ENCODE assay signal across 8 cellular contexts in genomic region chrX:108020631-108021030, GRCh38. TPM values are rescaled to one million over a fixed set of nuclear protein-coding genes. Genes with fewer than 3 reads are reported as not detected.
DNase-seq lines count a peak whose midpoint lies in the region; ATAC-seq, FAIRE-seq and TF ChIP-seq lines count a peak whose summit lies in the region.

No MANE protein-coding gene starts in this region.

- H3K4me1 Mint-ChIP-seq in stimulated activated effector memory CD8-positive, alpha-beta T cell treated with anti-CD3 and anti-CD28 coated beads, Interleukin-12 subunit alpha, Interleukin-12 subunit beta, amount 100 ng/mL, for 72 hours: peaks cover 57% of the 10 kb centered on the region

- H3F3A ChIP-seq in PC-3 (ENCODE audit: low read length, unreplicated experiment): no peaks in the 10 kb centered on the region

- DNase-seq in AG09309 (ENCODE audit: low read depth) (no peak), PC-3 (peak; percentile 54), endothelial cell of umbilical vein (ENCODE audit: low read depth, low spot score) (peak; percentile 55), DMS79 treated with DMSO at 0.1 percent for 48 hours (lab: John Stamatoyannopoulos, UW) (no peak)
- DNase-seq in stimulated activated effector memory CD8-positive, alpha-beta T cell treated with anti-CD3 and anti-CD28 coated beads, Interleukin-12 subunit alpha, Interleukin-12 subunit beta, amount 100 ng/mL, for 72 hours (ENCODE audit: low spot score in 2 of 2): no peak

- H3K36me3 Mint-ChIP-seq in stimulated activated effector memory CD8-positive, alpha-beta T cell treated with anti-CD3 and anti-CD28 coated beads, Interleukin-12 subunit alpha, Interleukin-12 subunit beta, amount 100 ng/mL, for 72 hours: no peaks in the 10 kb centered on the region

- FAIRE-seq in endothelial cell of umbilical vein (lab: Jason Lieb, UNC): peak; percentile 91

- POLR2A ChIA-PET in PC-3 (lab: Charles Lee; ENCODE audit: unreplicated experiment): no interaction called here
- POLR2A ChIA-PET in endothelial cell of umbilical vein (lab: Charles Lee): no interaction called here

- H3K4me3 ChIP-seq in AG09309 (ENCODE audit: control insufficient read depth, low read depth, low read length) (no peak overlapping the region), GM12875 (ENCODE audit: low read depth, low read length) (no peak overlapping the region), PC-3 (ENCODE audit: low read length) (no peak overlapping the region), endothelial cell of umbilical vein (replicated peaks in 1 of 3; ENCODE audit: insufficient read depth in 1 of 3, low read depth in 1 of 3, low read length in 3 of 3) (no peak overlapping the region)

- H3K9me3 ChIP-seq in PC-3 (ENCODE audit: low read length): no peaks in the 10 kb centered on the region
- no peaks in the 10 kb centered on the region for H3K9me3 ChIP-seq in endothelial cell of umbilical vein (replicated peaks; ENCODE audit: control insufficient read depth, insufficient read depth, low read length)

- TF ChIP-seq CTCF in AG09309 (IDR thresholded peaks at IDR 0.05; ENCODE audit: control insufficient read depth, insufficient read depth, low read depth, low read length, missing control alignments) (peak; percentile 48), GM12875 (IDR thresholded peaks at IDR 0.05; ENCODE audit: borderline replicate concordance, insufficient read depth, low read depth, low read length) (peak; percentile 48), PC-3 (conservative IDR thresholded peaks at IDR 0.05; ENCODE audit: low read depth, low read length) (peak; percentile 78), endothelial cell of umbilical vein (IDR thresholded peaks at IDR 0.05; ENCODE audit: extremely low read depth in 1 of 2, insufficient read depth in 1 of 2, low read depth in 1 of 2, low read length in 2 of 2) (peak; percentile 26 to 44)

- H3K4me3 Mint-ChIP-seq in stimulated activated effector memory CD8-positive, alpha-beta T cell treated with anti-CD3 and anti-CD28 coated beads, Interleukin-12 subunit alpha, Interleukin-12 subunit beta, amount 100 ng/mL, for 72 hours: peak overlapping the region; percentile 18

- dilution Hi-C loops in endothelial cell of umbilical vein (cut with MboI; ENCODE audit: extremely low pct_ligation_motif_present, low sequenced_read_pairs): no loop called here

- H3K9me2 ChIP-seq in PC-3 (replicated peaks; ENCODE audit: low read length): no peaks in the 10 kb centered on the region

- no peaks in the 10 kb centered on the region for H3K9me3 Mint-ChIP-seq in stimulated activated effector memory CD8-positive, alpha-beta T cell treated with anti-CD3 and anti-CD28 coated beads, Interleukin-12 subunit alpha, Interleukin-12 subunit beta, amount 100 ng/mL, for 72 hours

- H3K79me2 ChIP-seq in PC-3 (ENCODE audit: low read length) (no peaks in the 10 kb centered on the region), endothelial cell of umbilical vein (ENCODE audit: control insufficient read depth, insufficient read depth, low read length) (no peaks in the 10 kb centered on the region)

- no peak overlapping the region for H3K9ac ChIP-seq in PC-3 (ENCODE audit: low read length)
- H3K9ac ChIP-seq in endothelial cell of umbilical vein (replicated peaks; ENCODE audit: extremely low read depth, insufficient read depth, low read length): no peak overlapping the region

- ATAC-seq in PC-3 (no peak), GM18520 (IDR thresholded peaks at IDR 0.05; ENCODE audit: unreplicated experiment) (no peak), GM18858 (IDR thresholded peaks at IDR 0.05; ENCODE audit: unreplicated experiment) (no peak)
- no peak for ATAC-seq in stimulated activated effector memory CD8-positive, alpha-beta T cell treated with anti-CD3 and anti-CD28 coated beads, Interleukin-12 subunit alpha, Interleukin-12 subunit beta, amount 100 ng/mL, for 72 hours

- H3K27me3 ChIP-seq in PC-3 (ENCODE audit: low read length) (no peaks in the 10 kb centered on the region), endothelial cell of umbilical vein (ENCODE audit: control insufficient read depth in 2 of 2, insufficient read depth in 2 of 2, low read length in 2 of 2) (no peaks in the 10 kb centered on the region)

- intact Hi-C loops in PC-3 (cut with micrococcal nuclease): loop anchor here (1.0 kb wide), 1 partner anchor 52 kb away; no protein-coding TSS in a partner anchor
- intact Hi-C loops in endothelial cell of umbilical vein (cut with micrococcal nuclease): loop anchor here (1.0 to 10.0 kb wide), 3 partner anchors 52 to 306 kb away; no protein-coding TSS in a partner anchor

- H3K4me1 ChIP-seq in PC-3 (ENCODE audit: insufficient read depth, low read length) (peaks cover 56% of the 10 kb centered on the region), endothelial cell of umbilical vein (ENCODE audit: control insufficient read depth, extremely low read depth, insufficient read depth, low read length) (peaks cover 19% of the 10 kb centered on the region)

- H3K9me1 ChIP-seq in endothelial cell of umbilical vein (replicated peaks; ENCODE audit: control insufficient read depth, extremely low read depth, insufficient read depth, low read length): no peaks in the 10 kb centered on the region

- CTCF ChIA-PET in PC-3 (lab: Charles Lee) (interaction anchor here (0.6 to 1.2 kb wide), 3 partner anchors 14 to 51 kb away, joined by 3 to 5 read pairs (median 4); no protein-coding TSS in a partner anchor), endothelial cell of umbilical vein (lab: Charles Lee) (interaction anchor here (0.7 to 3.0 kb wide), 13 partner anchors 16 to 385 kb away, joined by 3 to 42 read pairs (median 3); no protein-coding TSS in a partner anchor)

- no peak for TF ChIP-seq POLR2A in endothelial cell of umbilical vein (IDR thresholded peaks at IDR 0.05; ENCODE audit: low read depth, low read length)

- H4K20me1 ChIP-seq in PC-3 (ENCODE audit: low read length): no peaks in the 10 kb centered on the region
- no peaks in the 10 kb centered on the region for H4K20me1 ChIP-seq in endothelial cell of umbilical vein (replicated peaks; ENCODE audit: control insufficient read depth, extremely low read depth, insufficient read depth, low read length)

- BruUV-seq in PC-3 (replicated peaks; lab: Mats Ljungman, UMichigan): no TSS peak
- no TSS peak for BruUV-seq in endothelial cell of umbilical vein (replicated peaks; lab: Mats Ljungman, UMichigan)

- no peaks in the 10 kb centered on the region for H3K36me3 ChIP-seq in PC-3 (ENCODE audit: low read depth, low read length)
- no peaks in the 10 kb centered on the region for H3K36me3 ChIP-seq in endothelial cell of umbilical vein (ENCODE audit: control insufficient read depth in 2 of 2, extremely low read depth in 1 of 2, insufficient read depth in 2 of 2, low read length in 2 of 2)

- H3K4me2 ChIP-seq in PC-3 (ENCODE audit: low read length): 0 out of 2 replicates have a peak overlapping the region, but pooled peaks have one; percentile 13
- no peak overlapping the region for H3K4me2 ChIP-seq in endothelial cell of umbilical vein (ENCODE audit: insufficient read depth, low read length)

- peak overlapping the region; percentile 48 for H3K27ac Mint-ChIP-seq in stimulated activated effector memory CD8-positive, alpha-beta T cell treated with anti-CD3 and anti-CD28 coated beads, Interleukin-12 subunit alpha, Interleukin-12 subunit beta, amount 100 ng/mL, for 72 hours

- H2AFZ ChIP-seq in PC-3 (ENCODE audit: low read length) (0 out of 2 replicates have a peak overlapping the region, but pooled peaks have one; percentile 32), endothelial cell of umbilical vein (ENCODE audit: low read depth, low read length) (peak overlapping the region; percentile 56)

- H3K27ac ChIP-seq in PC-3 (ENCODE audit: low read length) (peak overlapping the region; percentile 22; the same call in 1 of the 2 replicates), endothelial cell of umbilical vein (ENCODE audit: insufficient read depth, low read depth, low read length) (no peak overlapping the region)

TF ChIP-seq in endothelial cell of umbilical vein, 7 proteins besides CTCF, POLR2A, EP300 and RAD21:
- no peak for TF ChIP-seq MYC (IDR thresholded peaks at IDR 0.05; ENCODE audit: low read depth, low read length)
- TF ChIP-seq JUN (IDR thresholded peaks at IDR 0.05; ENCODE audit: borderline replicate concordance, insufficient read depth, insufficient read length, low read depth): no peak
- no peak for TF ChIP-seq EZH2 (IDR thresholded peaks at IDR 0.05; ENCODE audit: borderline replicate concordance, low read depth, low read length, severe bottlenecking)
- TF ChIP-seq FOS (IDR thresholded peaks at IDR 0.05; ENCODE audit: borderline replicate concordance, insufficient read depth, low read length): no peak
- TF ChIP-seq MAX (IDR thresholded peaks at IDR 0.05; ENCODE audit: insufficient read depth, insufficient read length): no peak
- no peak for TF ChIP-seq POLR2AphosphoS5 (IDR thresholded peaks at IDR 0.05; ENCODE audit: insufficient read depth, low read depth, low read length)
- no peak for TF ChIP-seq GATA2 (IDR thresholded peaks at IDR 0.05; ENCODE audit: insufficient read depth, insufficient read length, low read depth, low read length)

RNA-seq across cellular contexts. Expression of gene VSIG1, which starts 24.2 kb away (rescaled TPM):
- total RNA-seq in PC-3 (2014; rRNA removed): 0.84 and 4.8 TPM in 2 replicates
- 2.1 and 2.6 TPM in 2 replicates for total RNA-seq in endothelial cell of umbilical vein
- polyA plus RNA-seq in endothelial cell of umbilical vein: 1.5 and 3.5 TPM in 2 replicates
- 2.1 and 2.8 TPM in 2 replicates for polyA plus RNA-seq in endothelial cell of umbilical vein (2011; cell fraction: cytosol; rRNA removed)
- 3.0 and 4.1 TPM in 2 replicates for polyA plus RNA-seq in endothelial cell of umbilical vein (2011; cell fraction: nucleus; rRNA removed)
- polyA plus RNA-seq in endothelial cell of umbilical vein (2012): 2.3 and 4.1 TPM in 2 replicates
- 1.3 and 3.1 TPM in 2 replicates for polyA minus RNA-seq in endothelial cell of umbilical vein
- polyA minus RNA-seq in endothelial cell of umbilical vein (2011; cell fraction: cytosol; rRNA and poly(A)+ RNA removed): not detected
- polyA minus RNA-seq in endothelial cell of umbilical vein (2011; cell fraction: nucleus; rRNA and poly(A)+ RNA removed): 0.91 and 1.3 TPM in 2 replicates

RNA-seq across cellular contexts. Expression of gene TEX13B, which starts 38.5 kb away (rescaled TPM):
- not detected in 2 replicates for total RNA-seq in PC-3 (2014; rRNA removed)
- total RNA-seq in endothelial cell of umbilical vein: not detected in 2 replicates
- polyA plus RNA-seq in endothelial cell of umbilical vein: not detected in 2 replicates
- polyA plus RNA-seq in endothelial cell of umbilical vein (2011; cell fraction: cytosol; rRNA removed): not detected in 2 replicates
- polyA plus RNA-seq in endothelial cell of umbilical vein (2011; cell fraction: nucleus; rRNA removed): not detected in 2 replicates
- polyA plus RNA-seq in endothelial cell of umbilical vein (2012): not detected in 2 replicates
- polyA minus RNA-seq in endothelial cell of umbilical vein: not detected in 2 replicates
- polyA minus RNA-seq in endothelial cell of umbilical vein (2011; cell fraction: cytosol; rRNA and poly(A)+ RNA removed): not detected
- not detected in 2 replicates for polyA minus RNA-seq in endothelial cell of umbilical vein (2011; cell fraction: nucleus; rRNA and poly(A)+ RNA removed)

Comparison
In these comparisons a context has a peak if more than half of its experiments do, and no peak if none do; other contexts are left out.
1. DNase-seq: peak in PC-3 (single experiment) and endothelial cell of umbilical vein (single experiment); none in AG09309 (single experiment), stimulated activated effector memory CD8-positive, alpha-beta T cell treated with anti-CD3 and anti-CD28 coated beads, Interleukin-12 subunit alpha, Interleukin-12 subunit beta, amount 100 ng/mL, for 72 hours (0 of 2) and DMS79 treated with DMSO at 0.1 percent for 48 hours (single experiment).
2. Peak in every context shown above with its lines, with median percentiles within 50 percentile points of each other: CTCF ChIP-seq.